Comparison of ENCODE assay signal across 8 cellular contexts in genomic region chr14:24080888-24081738, GRCh38. TPM values are rescaled to one million over a fixed set of nuclear protein-coding genes. Genes with fewer than 3 reads are reported as not detected.
A peak's percentile ranks its signal among the peaks of the same experiment; 100 is the strongest.
DNase-seq lines count a peak whose midpoint lies in the region; ATAC-seq and TF ChIP-seq lines count a peak whose summit lies in the region.

No MANE protein-coding gene starts in this region.

- peak overlapping the region; percentile 71 for H3K4me3 ChIP-seq in Caco-2 (ENCODE audit: low read depth, low read length)
- H3K4me3 ChIP-seq in Peyer's patch, result peak overlapping the region; percentile 67 to 95 (median 77)
- H3K4me3 ChIP-seq in thymus (ENCODE audit: low read length), result peak overlapping the region; percentile 82

- peak overlapping the region; percentile 86 to 98 (median 92) for H3K27ac ChIP-seq in Peyer's patch
- H3K27ac ChIP-seq in thymus (ENCODE audit: low read depth), result peak overlapping the region; percentile 86

- POLR2A ChIA-PET in Caco-2 (lab: Charles Lee), result interaction anchor here (0.7 to 4.4 kb wide), 3 partner anchors 13 to 66 kb away, joined by 4 to 27 read pairs (median 5); partner anchors contain the start of genes CARMIL3, PCK2 and RNF31

- H3K9me3 Mint-ChIP-seq in Caco-2 (ENCODE audit: unreplicated experiment), result no peaks in the 10 kb centered on the region

- ATAC-seq in GM19452 (IDR thresholded peaks at IDR 0.05; ENCODE audit: unreplicated experiment), result peak; percentile 81
- peak; percentile 71 for ATAC-seq in HG03565 (IDR thresholded peaks at IDR 0.05; ENCODE audit: unreplicated experiment)
- peak; percentile 86 for ATAC-seq in omental fat pad (ENCODE audit: low FRiP score)

- TF ChIP-seq POLR2A in Peyer's patch (IDR thresholded peaks at IDR 0.05), result peak; percentile 87 to 90

- H3K27me3 Mint-ChIP-seq in Caco-2 (ENCODE audit: insufficient read depth, unreplicated experiment), result no peaks in the 10 kb centered on the region

- peaks cover 10% of the 10 kb centered on the region for H3K36me3 Mint-ChIP-seq in Caco-2 (ENCODE audit: insufficient read depth, unreplicated experiment)

- peak; percentile 65 to 71 for DNase-seq in Caco-2
- DNase-seq in Peyer's patch, result peak; percentile 83 to 93 (median 90)
- DNase-seq in activated gamma-delta T cell (lab: John Stamatoyannopoulos, UW), result peak; percentile 40
- peak; percentile 83 for DNase-seq in germinal center (ENCODE audit: low spot score)
- DNase-seq in omental fat pad (ENCODE audit: low spot score), result no peak

- no peaks in the 10 kb centered on the region for H3K9me3 ChIP-seq in Caco-2
- no peaks in the 10 kb centered on the region for H3K9me3 ChIP-seq in Peyer's patch
- no peaks in the 10 kb centered on the region for H3K9me3 ChIP-seq in thymus (ENCODE audit: control insufficient read depth)

- no peak for TF ChIP-seq CTCF in Caco-2 (IDR thresholded peaks at IDR 0.05; ENCODE audit: insufficient read depth in 1 of 2, low read depth in 1 of 2, low read length in 1 of 2, severe bottlenecking in 1 of 2, unreplicated experiment in 1 of 2)
- TF ChIP-seq CTCF in Peyer's patch (IDR thresholded peaks at IDR 0.05), result peak in 1 of 6 experiments; percentile 17
- TF ChIP-seq CTCF in omental fat pad (IDR thresholded peaks at IDR 0.05), result no peak

- intact Hi-C loops in Caco-2 (cut with micrococcal nuclease; ENCODE audit: unreplicated experiment), result loop anchor here (1.0 kb wide), 1 partner anchor 29 kb away; the partner anchor contains the start of gene CARMIL3

- no peaks in the 10 kb centered on the region; the same call in 1 of the 2 replicates for H3K27me3 ChIP-seq in Caco-2 (replicated peaks; ENCODE audit: control insufficient read depth, insufficient read depth, low read length)
- no peaks in the 10 kb centered on the region for H3K27me3 ChIP-seq in Peyer's patch
- H3K27me3 ChIP-seq in thymus (ENCODE audit: control insufficient read depth, insufficient read depth), result no peaks in the 10 kb centered on the region

- peak overlapping the region; percentile 78 for H3K4me3 Mint-ChIP-seq in Caco-2 (ENCODE audit: unreplicated experiment)

- H3K4me1 Mint-ChIP-seq in Caco-2 (ENCODE audit: low read depth, unreplicated experiment), result peaks cover 8% of the 10 kb centered on the region

- BruUV-seq in Caco-2 (replicated peaks; lab: Mats Ljungman, UMichigan), result TSS peak; percentile 69

- H3K27ac Mint-ChIP-seq in Caco-2 (ENCODE audit: unreplicated experiment), result no peak overlapping the region

- H3K4me1 ChIP-seq in Caco-2, result peaks cover 14% of the 10 kb centered on the region
- peaks cover 0 to 12% (median 5%) of the 10 kb centered on the region in 4 donors for H3K4me1 ChIP-seq in Peyer's patch
- peaks cover 5% of the 10 kb centered on the region for H3K4me1 ChIP-seq in thymus (ENCODE audit: control insufficient read depth, insufficient read depth, low read length)

- WGBS in thymus, result under 1% methylated on average over 74 of the region's 74 CpGs

- CTCF ChIA-PET in Caco-2 (lab: Charles Lee), result interaction anchor here (0.6 to 2.6 kb wide), 9 partner anchors 9 to 97 kb away, joined by 3 to 15 read pairs (median 6); partner anchors contain the start of gene PCK2

- H3K36me3 ChIP-seq in Caco-2 (ENCODE audit: control insufficient read depth, insufficient read depth, low read length) (no peaks in the 10 kb centered on the region), Peyer's patch (no peaks in the 10 kb centered on the region), thymus (ENCODE audit: control insufficient read depth, insufficient read depth) (no peaks in the 10 kb centered on the region)

RNA-seq across cellular contexts. Expression of gene CPNE6, which starts 9.8 kb away (rescaled TPM):
- total RNA-seq in Caco-2 (2022) (not detected in 2 replicates), Peyer's patch (1 to 10 TPM in 3 of 4 donors, not detected in 1; 1.9 to 4.6 (median 3.6) TPM), omental fat pad (not detected)
- 0.34 TPM for polyA plus RNA-seq in thymus

RNA-seq across cellular contexts. Expression of gene PCK2, which starts 13.0 kb away (rescaled TPM):
- 132 and 146 TPM in 2 replicates for total RNA-seq in Caco-2 (2022)
- total RNA-seq in Peyer's patch, result 100 to 1,000 TPM in 3 of 4 donors, 10 to 100 TPM in 1; 53.6 to 820 (median 644) TPM
- 10 to 100 TPM; 33.6 to 53.4 (median 42.9) TPM for total RNA-seq in omental fat pad
- polyA plus RNA-seq in thymus, result 11.6 TPM

RNA-seq across cellular contexts. Expression of gene CARMIL3, which starts 29.3 kb away (rescaled TPM):
- total RNA-seq in Caco-2 (2022) (0.88 and 1.00 TPM in 2 replicates), Peyer's patch (1 to 10 TPM; 1.3 to 5.8 (median 2.8) TPM), omental fat pad (under 1 TPM; 0.06 to 0.72 (median 0.30) TPM)
- polyA plus RNA-seq in thymus, result 0.89 TPM

RNA-seq across cellular contexts. Expression of gene DCAF11, which starts 33.5 kb away (rescaled TPM):
- 58.1 and 65.9 TPM in 2 replicates for total RNA-seq in Caco-2 (2022)
- 100 to 1,000 TPM; 113 to 214 (median 176) TPM for total RNA-seq in Peyer's patch
- 10 to 100 TPM; 50.1 to 76.0 (median 54.4) TPM for total RNA-seq in omental fat pad
- 36.6 TPM for polyA plus RNA-seq in thymus

RNA-seq across cellular contexts. Expression of gene NRL, which starts 33.6 kb away (rescaled TPM):
- total RNA-seq in Caco-2 (2022) (2.1 and 2.3 TPM in 2 replicates), Peyer's patch (10 to 100 TPM in 2 of 4 donors, 1 to 10 TPM in 1, not detected in 1; 4.6 to 14.2 (median 13.5) TPM), omental fat pad (1 to 10 TPM in 3 of 4 donors, under 1 TPM in 1; 0.94 to 4.3 (median 1.3) TPM)
- 4.7 TPM for polyA plus RNA-seq in thymus
